ENCODE assay signal across 1 cellular context in genomic region chr4:144399927-144400326, GRCh38.
TF ChIP-seq lines count a peak whose summit lies in the region.

No MANE protein-coding gene starts in this region.

TF ChIP-seq in HEK293, 187 proteins besides CTCF, POLR2A, EP300 and RAD21 (continued from another document):
- TF ChIP-seq ZNF518A (tag by site-specific recombination; conservative IDR thresholded peaks at IDR 0.05; ENCODE audit: low read depth) (peak; percentile 42; the same call in 1 of the 2 replicates), ZNF239 (tag by site-specific recombination; IDR thresholded peaks at IDR 0.05) (no peak), ZBTB20 (tag by site-specific recombination; IDR thresholded peaks at IDR 0.05) (no peak; the same call in 1 of the 2 replicates), ZNF169 (tag by site-specific recombination; IDR thresholded peaks at IDR 0.05) (no peak), ZNF677 (tag by site-specific recombination; IDR thresholded peaks at IDR 0.05) (no peak), ZNF248 (tag by site-specific recombination; IDR thresholded peaks at IDR 0.05) (no peak), ZNF645 (tag by site-specific recombination; IDR thresholded peaks at IDR 0.05) (no peak), WT1 (tag by site-specific recombination; IDR thresholded peaks at IDR 0.05) (no peak), REST (tag by site-specific recombination; IDR thresholded peaks at IDR 0.05) (0 out of 2 replicates have a peak, but pooled peaks have one; percentile 14), ZNF155 (tag by site-specific recombination; IDR thresholded peaks at IDR 0.05) (no peak), ZNF311 (tag by site-specific recombination; IDR thresholded peaks at IDR 0.05; ENCODE audit: borderline replicate concordance) (no peak), ZNF146 (tag by site-specific recombination; IDR thresholded peaks at IDR 0.05) (no peak), ZNF610 (tag by site-specific recombination; IDR thresholded peaks at IDR 0.05; ENCODE audit: borderline replicate concordance) (no peak), HOXD13 (CRISPR knock-in tag; IDR thresholded peaks at IDR 0.05; ENCODE audit: borderline replicate concordance) (no peak), ZNF133 (tag by site-specific recombination; IDR thresholded peaks at IDR 0.05) (no peak), ZNF362 (tag by site-specific recombination; IDR thresholded peaks at IDR 0.05) (no peak), SP2 (tag by site-specific recombination; IDR thresholded peaks at IDR 0.05) (no peak), ZNF175 (tag by site-specific recombination; IDR thresholded peaks at IDR 0.05) (no peak), ZIC2 (tag by site-specific recombination; IDR thresholded peaks at IDR 0.05) (no peak), ZBTB17 (tag by site-specific recombination; IDR thresholded peaks at IDR 0.05) (0 out of 2 replicates have a peak, but pooled peaks have one; percentile 33), ZBTB49 (tag by site-specific recombination; IDR thresholded peaks at IDR 0.05; ENCODE audit: low read depth) (no peak), ZNF394 (tag by site-specific recombination; IDR thresholded peaks at IDR 0.05; ENCODE audit: borderline replicate concordance) (no peak), ZEB2 (tag by site-specific recombination; IDR thresholded peaks at IDR 0.05) (peak; percentile 43; the same call in 1 of the 2 replicates), OSR2 (tag by site-specific recombination; IDR thresholded peaks at IDR 0.05) (no peak), ZNF76 (tag by site-specific recombination; IDR thresholded peaks at IDR 0.05; ENCODE audit: borderline replicate concordance, low read depth) (no peak), PRDM1 (tag by site-specific recombination; IDR thresholded peaks at IDR 0.05) (peak; percentile 39; the same call in 1 of the 2 replicates), ZSCAN4 (tag by site-specific recombination; IDR thresholded peaks at IDR 0.05) (no peak), ZBTB48 (tag by site-specific recombination; IDR thresholded peaks at IDR 0.05) (peak; percentile 38; the same call in 1 of the 2 replicates), ZNF114 (tag by site-specific recombination; IDR thresholded peaks at IDR 0.05) (no peak), ZNF335 (tag by site-specific recombination; conservative IDR thresholded peaks at IDR 0.05) (no peak), ZNF544 (tag by site-specific recombination; IDR thresholded peaks at IDR 0.05) (no peak)
